In genomic region chr5:89097103-89097502, GRCh38 we compare ENCODE assay signal across 15 cellular contexts.
DNase-seq lines count a peak whose midpoint lies in the region; ATAC-seq and TF ChIP-seq lines count a peak whose summit lies in the region.
"Had no signal": no experiment of that assay in that cellular context is flagged by ENCODE, and none has a peak within 500 bp of the region (broad histone marks: within the 10 kb centered on the region; RNA-seq: fewer than 3 reads in every experiment).

No MANE protein-coding gene starts in this region.

- peaks cover 4% of the 10 kb centered on the region for H3K9me3 Mint-ChIP-seq in memory B cell

- DNase-seq in NCI-H1417 (lab: John Stamatoyannopoulos, UW) (peak in 2 of 3 experiments; percentile 7 to 67), NCI-H1417 treated with DMSO at 0.1 percent for 48 hours (lab: John Stamatoyannopoulos, UW) (no peak), memory B cell (ENCODE audit: low spot score in 2 of 2) (no peak), testis (no peak), NCI-H2107 treated with DMSO at 0.1 percent for 48 hours (lab: John Stamatoyannopoulos, UW; ENCODE audit: unreplicated experiment) (no peak)
- DNase-seq in stimulated activated naive CD4-positive, alpha-beta T cell (lab: John Stamatoyannopoulos, UW): no peak
- DNase-seq: activated CD4-positive, CD25-positive, alpha-beta regulatory T cell treated with anti-CD3 and anti-CD28 coated beads, Interleukin-2, amount 50 U/mL, for 72 hours; KG1; mesendoderm; stimulated activated CD4-positive, alpha-beta T cell treated with anti-CD3 and anti-CD28 coated beads, Interleukin-1b, Interleukin-23, amount 100 ng/mL, for 48 hours had no signal

- intact Hi-C loops in testis (cut with DNase I; ENCODE audit: low total_unique reads): no loop called here

- no peaks in the 10 kb centered on the region for H3K36me3 ChIP-seq in testis (ENCODE audit: low read depth, missing control alignments)

- no peak for TF ChIP-seq CTCF in testis (IDR thresholded peaks at IDR 0.05)

- ATAC-seq in GM21737 (IDR thresholded peaks at IDR 0.05; ENCODE audit: unreplicated experiment): peak; percentile 70
- ATAC-seq in HG03175 (IDR thresholded peaks at IDR 0.05; ENCODE audit: unreplicated experiment): peak; percentile 92
- ATAC-seq in memory B cell (ENCODE audit: low read depth): no peak

- no peaks in the 10 kb centered on the region for H3K4me1 ChIP-seq in testis
- H3K4me1 ChIP-seq: parathyroid adenoma had no signal

- H3K27me3 Mint-ChIP-seq in memory B cell: no peaks in the 10 kb centered on the region
- H3K27me3 Mint-ChIP-seq: stimulated activated naive CD8-positive, alpha-beta T cell treated with anti-CD3 and anti-CD28 coated beads, Interleukin-15, Interleukin-2, amounts not matched to agents 100 ng/mL and 50 ng/mL, for 24 hours had no signal

- peaks cover 6% of the 10 kb centered on the region for H3K36me3 Mint-ChIP-seq in memory B cell

- H3K4me3 ChIP-seq in testis: no peak overlapping the region

- WGBS in testis, 2 donors: 77 to 78% methylated on average over 3 of the region's 3 CpGs

- peak overlapping the region; percentile 62 for H3K27ac Mint-ChIP-seq in memory B cell
- H3K27ac Mint-ChIP-seq: stimulated activated naive CD8-positive, alpha-beta T cell treated with anti-CD3 and anti-CD28 coated beads, Interleukin-15, Interleukin-2, amounts not matched to agents 100 ng/mL and 50 ng/mL, for 24 hours had no signal

- H3K27me3 ChIP-seq in testis: no peaks in the 10 kb centered on the region

- H3K4me3 Mint-ChIP-seq in memory B cell: no peak overlapping the region
- H3K4me3 Mint-ChIP-seq: stimulated activated naive CD8-positive, alpha-beta T cell treated with anti-CD3 and anti-CD28 coated beads, Interleukin-15, Interleukin-2, amounts not matched to agents 100 ng/mL and 50 ng/mL, for 24 hours had no signal

- no peak for TF ChIP-seq POLR2A in testis (IDR thresholded peaks at IDR 0.05)

- no peak overlapping the region for H3K27ac ChIP-seq in testis
- H3K27ac ChIP-seq: 22Rv1, parathyroid adenoma had no signal

- H3K4me1 Mint-ChIP-seq in memory B cell: peaks cover 7% of the 10 kb centered on the region

- H3K9me3 ChIP-seq in testis: no peaks in the 10 kb centered on the region

Comparison
In these comparisons a context has a peak if more than half of its experiments do, and no peak if none do; other contexts are left out.
1. DNase-seq: peak in NCI-H1417 (2 of 3); none in NCI-H1417 treated with DMSO at 0.1 percent for 48 hours (single experiment), memory B cell (0 of 2), testis (single experiment), stimulated activated naive CD4-positive, alpha-beta T cell (0 of 6) and NCI-H2107 treated with DMSO at 0.1 percent for 48 hours (single experiment).